Comparison of ENCODE assay signal across 20 cellular contexts in genomic region chr11:103703954-103704353, GRCh38.
A peak's percentile ranks its signal among the peaks of the same experiment; 100 is the strongest.
DNase-seq lines count a peak whose midpoint lies in the region; ATAC-seq, FAIRE-seq and TF ChIP-seq lines count a peak whose summit lies in the region.
"Had no signal": no experiment of that assay in that cellular context is flagged by ENCODE, and none has a peak within 500 bp of the region (broad histone marks: within the 10 kb centered on the region; RNA-seq: fewer than 3 reads in every experiment).

No MANE protein-coding gene starts in this region.

- no peak overlapping the region for H3K9ac ChIP-seq in HepG2 (ENCODE audit: insufficient read depth, low read depth, low read length)
- H3K9ac ChIP-seq: BLaER1 treated with 17β-estradiol and CSF1 and Interleukin-3, amounts not matched to agents 10 nM and 100 nM had no signal

- TF ChIP-seq RAD21 in HepG2 (CRISPR knock-in tag; IDR thresholded peaks at IDR 0.05), result no peak

- CTCF ChIA-PET in HepG2 (lab: Yijun Ruan, JAX; ENCODE audit: low intra/inter-chr PET ratio, low total read pairs), result no interaction called here

- no peak for FAIRE-seq in HepG2 (lab: Jason Lieb, UNC)
- FAIRE-seq in pancreas (lab: Jason Lieb, UNC), result no peak
- FAIRE-seq: A204.1, GM12891, GM18507 had no signal

- no peak for TF ChIP-seq POLR2A in HepG2 (IDR thresholded peaks at IDR 0.05; ENCODE audit: insufficient read depth in 1 of 2, low read depth in 2 of 2, low read length in 2 of 2)
- TF ChIP-seq POLR2A in right lobe of liver (IDR thresholded peaks at IDR 0.05), result no peak
- TF ChIP-seq POLR2A in body of pancreas (IDR thresholded peaks at IDR 0.05), result no peak

- H3K36me3 ChIP-seq in HepG2 (replicated peaks in 1 of 2; ENCODE audit: control insufficient read depth in 1 of 2, insufficient read depth in 2 of 2, low read length in 2 of 2) (no peaks in the 10 kb centered on the region), right lobe of liver (no peaks in the 10 kb centered on the region), body of pancreas (replicated peaks in 1 of 2; ENCODE audit: insufficient read depth in 1 of 2, low read depth in 2 of 2) (no peaks in the 10 kb centered on the region), pancreas (no peaks in the 10 kb centered on the region)
- H3K36me3 ChIP-seq: BE2C; BLaER1 treated with 17β-estradiol and CSF1 and Interleukin-3, amounts not matched to agents 10 nM and 100 nM had no signal

- H3K4me1 ChIP-seq in HepG2 (ENCODE audit: insufficient read depth, low read length) (no peaks in the 10 kb centered on the region), right lobe of liver (no peaks in the 10 kb centered on the region), body of pancreas (peaks cover 10% of the 10 kb centered on the region), pancreas (peaks cover 0 to 4% (median 3%) of the 10 kb centered on the region in 3 donors)
- H3K4me1 ChIP-seq: BE2C; BLaER1 treated with 17β-estradiol and CSF1 and Interleukin-3, amounts not matched to agents 10 nM and 100 nM had no signal

- POLR2A ChIA-PET in HepG2 (lab: Yijun Ruan, JAX), result no interaction called here

- no peak overlapping the region for H3K27ac ChIP-seq in HepG2 (ENCODE audit: extremely low read length, insufficient read depth, low read length)
- no peak overlapping the region for H3K27ac ChIP-seq in right lobe of liver
- peak overlapping the region; percentile 35 to 78 (median 64) for H3K27ac ChIP-seq in body of pancreas
- H3K27ac ChIP-seq in pancreas, result peak overlapping the region; percentile 33 to 78 (median 61)
- H3K27ac ChIP-seq: 22Rv1; BLaER1 treated with 17β-estradiol and CSF1 and Interleukin-3, amounts not matched to agents 10 nM and 100 nM had no signal

- in situ Hi-C loops in HepG2 (cut with HindIII; ENCODE audit: extremely low pct_ligation_motif_present, low pct_unique_long_range_greater_than_20kb), result no loop called here

- ATAC-seq in HepG2, result no peak
- no peak for ATAC-seq in right lobe of liver
- peak; percentile 10 for ATAC-seq in body of pancreas
- peak in 2 of 4 donors; percentile 10 to 23 for ATAC-seq in pancreas
- ATAC-seq: GM23338 had no signal

- peaks cover 7% of the 10 kb centered on the region; the same call in 1 of the 2 replicates for H3K9me3 ChIP-seq in HepG2 (ENCODE audit: low read length)
- no peaks in the 10 kb centered on the region for H3K9me3 ChIP-seq in right lobe of liver
- H3K9me3 ChIP-seq in body of pancreas, result no peaks in the 10 kb centered on the region
- no peaks in the 10 kb centered on the region for H3K9me3 ChIP-seq in pancreas
- H3K9me3 ChIP-seq: BE2C had no signal

- H4K20me1 ChIP-seq in HepG2 (ENCODE audit: insufficient read depth, low read length), result no peaks in the 10 kb centered on the region
- H4K20me1 ChIP-seq: BLaER1 treated with 17β-estradiol and CSF1 and Interleukin-3, amounts not matched to agents 10 nM and 100 nM had no signal

- TF ChIP-seq EP300 in HepG2 (IDR thresholded peaks at IDR 0.05; ENCODE audit: low read depth in 2 of 2, low read length in 2 of 2), result no peak
- TF ChIP-seq EP300 in HepG2 (CRISPR knock-in tag; IDR thresholded peaks at IDR 0.05; ENCODE audit: borderline replicate concordance), result no peak

- H3K4me3 ChIP-seq in HepG2 (replicated peaks in 1 of 3; ENCODE audit: insufficient read depth in 1 of 3, low read depth in 2 of 3, low read length in 3 of 3) (no peak overlapping the region), right lobe of liver (no peak overlapping the region), body of pancreas (no peak overlapping the region), pancreas (no peak overlapping the region)
- H3K4me3 ChIP-seq: BLaER1 treated with 17β-estradiol and CSF1 and Interleukin-3, amounts not matched to agents 10 nM and 100 nM; GM23338 had no signal

- DNase-seq in HepG2 (ENCODE audit: low spot score) (no peak), right lobe of liver (no peak), body of pancreas (no peak), pancreas (no peak), NCI-H526 (lab: John Stamatoyannopoulos, UW) (no peak)
- DNase-seq in activated CD8-positive, alpha-beta memory T cell treated with anti-CD3 and anti-CD28 coated beads, Interleukin-2, amount 50 U/mL, for 48 hours, result no peak
- DNase-seq: AML-193; BE2C; CD4-positive, alpha-beta T cell; CD8-positive, alpha-beta memory T cell; DMS53; DMS79 treated with DMSO at 0.1 percent for 48 hours; GF-D8; H9 had no signal

- H2AFZ ChIP-seq in HepG2 (ENCODE audit: low read length), result no peak overlapping the region
- H2AFZ ChIP-seq: GM23338 had no signal

- no peaks in the 10 kb centered on the region for H3K79me2 ChIP-seq in HepG2 (ENCODE audit: insufficient read depth, low read length)

- H3K4me2 ChIP-seq in HepG2 (ENCODE audit: low read depth, low read length), result no peak overlapping the region
- H3K4me2 ChIP-seq: BLaER1 treated with 17β-estradiol and CSF1 and Interleukin-3, amounts not matched to agents 10 nM and 100 nM; GM23338 had no signal

- H3K27me3 ChIP-seq in HepG2 (ENCODE audit: control insufficient read depth in 1 of 2, insufficient read depth in 2 of 2, low read length in 2 of 2), result no peaks in the 10 kb centered on the region
- no peaks in the 10 kb centered on the region for H3K27me3 ChIP-seq in right lobe of liver
- no peaks in the 10 kb centered on the region for H3K27me3 ChIP-seq in body of pancreas
- no peaks in the 10 kb centered on the region for H3K27me3 ChIP-seq in pancreas
- H3K27me3 ChIP-seq: BE2C; BLaER1 treated with 17β-estradiol and CSF1 and Interleukin-3, amounts not matched to agents 10 nM and 100 nM had no signal

- BruUV-seq in HepG2 (replicated peaks; lab: Mats Ljungman, UMichigan), result no TSS peak

- TF ChIP-seq CTCF in HepG2 (CRISPR knock-in tag; IDR thresholded peaks at IDR 0.05) (no peak), right lobe of liver (IDR thresholded peaks at IDR 0.05) (no peak), body of pancreas (IDR thresholded peaks at IDR 0.05) (no peak), pancreas (IDR thresholded peaks at IDR 0.05) (no peak)

- intact Hi-C loops in HepG2 (cut with micrococcal nuclease; ENCODE audit: unreplicated experiment) (no loop called here), right lobe of liver (cut with DNase I) (no loop called here), body of pancreas (cut with DNase I) (no loop called here), pancreas (cut with DNase I) (no loop called here)

- WGBS in HepG2 (ENCODE audit: low lambda C conversion rate), result 2% methylated on average over 6 of the region's 6 CpGs
- WGBS in right lobe of liver (ENCODE audit: insufficient coverage, low coverage, low lambda C conversion rate, missing lambda C conversion rate), result 54% methylated on average over 6 of the region's 6 CpGs
- WGBS in body of pancreas, 2 donors, result 43 to 51% methylated on average over 6 of the region's 6 CpGs
- WGBS in pancreas, 2 donors, result 47 to 51% methylated on average over 6 of the region's 6 CpGs

TF ChIP-seq in HepG2, 621 proteins besides CTCF, POLR2A, EP300 and RAD21 (continues in another document):
- TF ChIP-seq ZNF550 (CRISPR knock-in tag; IDR thresholded peaks at IDR 0.05; ENCODE audit: borderline replicate concordance) (no peak), PAF1 (CRISPR knock-in tag; IDR thresholded peaks at IDR 0.05) (no peak), CREB1 (IDR thresholded peaks at IDR 0.05) (peak; percentile 94), CREB1 (CRISPR knock-in tag; IDR thresholded peaks at IDR 0.05) (no peak), ZNF619 (CRISPR knock-in tag; IDR thresholded peaks at IDR 0.05) (no peak), ZNF225 (CRISPR knock-in tag; IDR thresholded peaks at IDR 0.05) (no peak), SKI (IDR thresholded peaks at IDR 0.05; ENCODE audit: partially characterized antibody) (no peak), CCAR2 (optimal IDR thresholded peaks at IDR 0.05; ENCODE audit: low read depth, low read length) (no peak), ZNF512 (CRISPR knock-in tag; IDR thresholded peaks at IDR 0.05) (no peak), ZBTB49 (CRISPR knock-in tag; IDR thresholded peaks at IDR 0.05; ENCODE audit: borderline replicate concordance) (no peak), ATF7 (IDR thresholded peaks at IDR 0.05) (peak; percentile 97), ATF7 (CRISPR knock-in tag; IDR thresholded peaks at IDR 0.05) (no peak), ZFP37 (CRISPR knock-in tag; IDR thresholded peaks at IDR 0.05; ENCODE audit: borderline replicate concordance) (no peak), ZNF879 (CRISPR knock-in tag; IDR thresholded peaks at IDR 0.05) (no peak), XRCC5 (optimal IDR thresholded peaks at IDR 0.05; ENCODE audit: low read length) (no peak), ZNF674 (CRISPR knock-in tag; IDR thresholded peaks at IDR 0.05; ENCODE audit: low read depth) (no peak)

Comparison
In these comparisons a context has a peak if more than half of its experiments do, and no peak if none do; other contexts are left out.
1. H3K27ac ChIP-seq: peak in body of pancreas (4 of 4) and pancreas (4 of 4); none in HepG2 (single experiment) and right lobe of liver (0 of 3).